9 cellular contexts compared by ENCODE assay signal in the genomic region with DNA sequence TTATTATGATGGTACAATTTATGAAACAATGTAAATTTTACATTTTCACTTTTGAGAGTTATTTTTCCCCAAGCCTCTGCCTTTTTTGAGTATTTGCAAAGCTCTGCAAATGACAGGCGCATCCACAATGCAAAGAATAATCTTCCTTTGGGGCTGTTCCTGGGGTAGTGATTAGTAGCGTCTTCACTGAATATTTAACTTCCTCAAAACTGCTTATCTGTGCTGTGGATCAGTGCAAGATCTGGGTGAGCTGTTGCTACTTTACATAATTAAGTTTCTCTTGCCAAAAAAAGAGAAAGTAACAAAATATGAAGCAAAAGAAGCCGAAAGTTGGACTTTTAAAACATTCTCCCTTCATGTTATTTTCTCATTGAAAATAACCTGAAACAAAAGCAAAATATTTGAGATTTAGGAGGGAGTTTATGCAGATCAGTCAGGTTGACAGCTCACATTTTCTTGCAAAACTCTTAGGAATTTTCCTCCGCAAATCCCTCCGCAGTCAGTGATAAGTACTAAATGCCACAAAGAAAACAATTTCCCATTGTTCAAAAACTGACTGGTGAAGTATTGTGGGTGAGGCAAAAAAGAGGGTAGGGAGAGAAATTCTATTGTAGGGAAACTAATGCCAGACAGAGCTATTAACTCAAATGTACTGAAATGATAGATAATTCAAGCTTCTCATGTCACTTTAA.
DNase-seq lines count a peak whose midpoint lies in the region; ATAC-seq and TF ChIP-seq lines count a peak whose summit lies in the region.
"Had no signal": no experiment of that assay in that cellular context is flagged by ENCODE, and none has a peak within 500 bp of the region (broad histone marks: within the 10 kb centered on the region; RNA-seq: fewer than 3 reads in every experiment).

No MANE protein-coding gene starts in this region.

- intact Hi-C loops in PC-9 (cut with micrococcal nuclease; ENCODE audit: unreplicated experiment): no loop called here

- H3K27me3 Mint-ChIP-seq in activated T-cell treated with anti-CD3 and anti-CD28 coated beads, Interleukin-2, amount 50 U/mL, for 72 hours (ENCODE audit: low read depth): no peaks in the 10 kb centered on the region
- H3K27me3 Mint-ChIP-seq in stimulated activated naive CD8-positive, alpha-beta T cell treated with anti-CD3 and anti-CD28 coated beads, Interleukin-15, amount 100 ng/mL, for 72 hours: no peaks in the 10 kb centered on the region

- H3K4me1 ChIP-seq in PC-9 (replicated peaks; ENCODE audit: insufficient read depth) (no peaks in the 10 kb centered on the region), fibroblast of lung (ENCODE audit: control insufficient read depth, extremely low read depth, insufficient read depth, low read length) (no peaks in the 10 kb centered on the region)

- H3K9me3 ChIP-seq in PC-9 (ENCODE audit: insufficient read depth, low read depth) (no peaks in the 10 kb centered on the region), fibroblast of lung (ENCODE audit: control insufficient read depth, insufficient read depth, low read depth, low read length) (no peaks in the 10 kb centered on the region)

- H3K4me2 ChIP-seq in PC-9: peak overlapping the region; percentile 31
- no peak overlapping the region for H3K4me2 ChIP-seq in fibroblast of lung (ENCODE audit: extremely low read depth, insufficient read depth, low read length)

- TF ChIP-seq CTCF in PC-9 (conservative IDR thresholded peaks at IDR 0.05): no peak
- TF ChIP-seq CTCF in fibroblast of lung (conservative IDR thresholded peaks at IDR 0.05 in 1 of 2, IDR thresholded peaks at IDR 0.05 in 1 of 2; ENCODE audit: low read depth in 1 of 2, low read length in 2 of 2): no peak

- CTCF ChIA-PET in PC-9 (lab: Charles Lee): no interaction called here

- H3K36me3 ChIP-seq in PC-9 (ENCODE audit: low read depth): no peaks in the 10 kb centered on the region
- H3K36me3 ChIP-seq in fibroblast of lung (ENCODE audit: control insufficient read depth, insufficient read depth, low read length): no peaks in the 10 kb centered on the region

- no peaks in the 10 kb centered on the region for H3K79me2 ChIP-seq in PC-9 (ENCODE audit: low read depth)
- no peaks in the 10 kb centered on the region for H3K79me2 ChIP-seq in fibroblast of lung (ENCODE audit: control insufficient read depth, insufficient read depth, low read length)

- H3K4me3 Mint-ChIP-seq in activated T-cell treated with anti-CD3 and anti-CD28 coated beads, Interleukin-2, amount 50 U/mL, for 72 hours: peak overlapping the region; percentile 37 to 84
- peak overlapping the region; percentile 46 to 57 for H3K4me3 Mint-ChIP-seq in stimulated activated naive CD8-positive, alpha-beta T cell treated with anti-CD3 and anti-CD28 coated beads, Interleukin-15, amount 100 ng/mL, for 72 hours

- peak overlapping the region; percentile 57 for H3K27ac Mint-ChIP-seq in activated T-cell treated with anti-CD3 and anti-CD28 coated beads, Interleukin-2, amount 50 U/mL, for 72 hours
- no peak overlapping the region for H3K27ac Mint-ChIP-seq in stimulated activated naive CD8-positive, alpha-beta T cell treated with anti-CD3 and anti-CD28 coated beads, Interleukin-15, amount 100 ng/mL, for 72 hours

- H3K36me3 Mint-ChIP-seq in activated T-cell treated with anti-CD3 and anti-CD28 coated beads, Interleukin-2, amount 50 U/mL, for 72 hours (ENCODE audit: insufficient read depth in 2 of 2): no peaks in the 10 kb centered on the region

- H3K27ac ChIP-seq in PC-9 (no peak overlapping the region), fibroblast of lung (ENCODE audit: insufficient read depth, low read length) (no peak overlapping the region)

- no peaks in the 10 kb centered on the region for H3K9me3 Mint-ChIP-seq in activated T-cell treated with anti-CD3 and anti-CD28 coated beads, Interleukin-2, amount 50 U/mL, for 72 hours
- peaks cover 0 to 7% of the 10 kb centered on the region in 2 donors for H3K9me3 Mint-ChIP-seq in stimulated activated naive CD8-positive, alpha-beta T cell treated with anti-CD3 and anti-CD28 coated beads, Interleukin-15, amount 100 ng/mL, for 72 hours

- BruUV-seq in PC-9 (replicated peaks; lab: Mats Ljungman, UMichigan): no TSS peak

- no peaks in the 10 kb centered on the region for H3K27me3 ChIP-seq in PC-9 (ENCODE audit: insufficient read depth, low read depth)
- H3K27me3 ChIP-seq in fibroblast of lung (ENCODE audit: control insufficient read depth, insufficient read depth, low read length): no peaks in the 10 kb centered on the region

- H3K4me1 Mint-ChIP-seq in activated T-cell treated with anti-CD3 and anti-CD28 coated beads, Interleukin-2, amount 50 U/mL, for 72 hours (ENCODE audit: low read depth): peaks cover 23% of the 10 kb centered on the region
- peaks cover 34% of the 10 kb centered on the region for H3K4me1 Mint-ChIP-seq in stimulated activated naive CD8-positive, alpha-beta T cell treated with anti-CD3 and anti-CD28 coated beads, Interleukin-15, amount 100 ng/mL, for 72 hours

- no peaks in the 10 kb centered on the region for H4K20me1 ChIP-seq in PC-9 (ENCODE audit: insufficient read depth)
- no peaks in the 10 kb centered on the region for H4K20me1 ChIP-seq in fibroblast of lung (ENCODE audit: control insufficient read depth, extremely low read depth, insufficient read depth, low read length)

- H3K9me2 ChIP-seq in PC-9 (ENCODE audit: insufficient read depth): no peaks in the 10 kb centered on the region

- ATAC-seq in activated T-cell treated with anti-CD3 and anti-CD28 coated beads, Interleukin-2, amount 50 U/mL, for 72 hours (replicated peaks in 1 of 2): no peak
- ATAC-seq in stimulated activated naive CD8-positive, alpha-beta T cell treated with anti-CD3 and anti-CD28 coated beads, Interleukin-15, amount 100 ng/mL, for 72 hours: no peak
- no peak for ATAC-seq in GM19324 (IDR thresholded peaks at IDR 0.05; ENCODE audit: low FRiP score, unreplicated experiment)

- POLR2A ChIA-PET in PC-9 (lab: Charles Lee; ENCODE audit: unreplicated experiment): no interaction called here

- H2AFZ ChIP-seq in PC-9 (no peak overlapping the region), fibroblast of lung (ENCODE audit: low read length) (no peak overlapping the region)

- no peak overlapping the region for H3K4me3 ChIP-seq in PC-9
- H3K4me3 ChIP-seq in fibroblast of lung (replicated peaks in 1 of 4; ENCODE audit: control extremely low read depth in 1 of 4, insufficient read depth in 1 of 4, low read depth in 3 of 4, low read length in 4 of 4): no peak overlapping the region

- DNase-seq in activated T-cell treated with anti-CD3 and anti-CD28 coated beads, Interleukin-2, amount 50 U/mL, for 72 hours: no peak
- DNase-seq in activated T-cell treated with anti-CD3 and anti-CD28 coated beads, Interleukin-2, amount 50 U/mL, for 1 hour: no peak
- DNase-seq in PC-9: peak in 1 of 2 experiments; percentile 3
- DNase-seq in fibroblast of lung (ENCODE audit: low read depth in 2 of 2): peak; percentile 36 to 90
- DNase-seq in stimulated activated naive CD8-positive, alpha-beta T cell treated with anti-CD3 and anti-CD28 coated beads, Interleukin-15, amount 100 ng/mL, for 72 hours: no peak
- DNase-seq in kidney tubule cell (ENCODE audit: low spot score): no peak
- no peak for DNase-seq in NCI-H2196 treated with DMSO at 0.1 percent for 48 hours (lab: John Stamatoyannopoulos, UW; ENCODE audit: unreplicated experiment)
- DNase-seq: MM.1S had no signal

- H3K9ac ChIP-seq in fibroblast of lung (ENCODE audit: insufficient read depth, low read length): no peak overlapping the region

- H3F3A ChIP-seq in PC-9 (ENCODE audit: insufficient read depth, low read depth): no peaks in the 10 kb centered on the region

Comparison
In these comparisons a context has a peak if more than half of its experiments do, and no peak if none do; other contexts are left out.
1. DNase-seq: peak in fibroblast of lung (2 of 2); none in activated T-cell treated with anti-CD3 and anti-CD28 coated beads, Interleukin-2, amount 50 U/mL, for 72 hours (0 of 2), activated T-cell treated with anti-CD3 and anti-CD28 coated beads, Interleukin-2, amount 50 U/mL, for 1 hour (single experiment), stimulated activated naive CD8-positive, alpha-beta T cell treated with anti-CD3 and anti-CD28 coated beads, Interleukin-15, amount 100 ng/mL, for 72 hours (0 of 2), kidney tubule cell (single experiment) and NCI-H2196 treated with DMSO at 0.1 percent for 48 hours (single experiment).